Comparison of ENCODE assay signal across 26 cellular contexts in genomic region chr3:72351536-72351935, GRCh38.
DNase-seq lines count a peak whose midpoint lies in the region; ATAC-seq, FAIRE-seq and TF ChIP-seq lines count a peak whose summit lies in the region.
"Had no signal": no experiment of that assay in that cellular context is flagged by ENCODE, and none has a peak within 500 bp of the region (broad histone marks: within the 10 kb centered on the region; RNA-seq: fewer than 3 reads in every experiment).

No MANE protein-coding gene starts in this region.

- H3K27me3 ChIP-seq in H1 (replicated peaks in 1 of 4; ENCODE audit: control insufficient read depth in 3 of 4, extremely low read depth in 1 of 4, insufficient read depth in 3 of 4, low read length in 3 of 4) (no peaks in the 10 kb centered on the region), colonic mucosa (no peaks in the 10 kb centered on the region), neuronal stem cell (ENCODE audit: control insufficient read depth in 3 of 3, insufficient read depth in 3 of 3, low read depth in 1 of 3, low read length in 3 of 3) (peaks cover 0 to 46% (median 0%) of the 10 kb centered on the region in 3 experiments)
- H3K27me3 ChIP-seq: BLaER1 had no signal

- no peak for ATAC-seq in left lobe of liver
- ATAC-seq: A549, GM12878 had no signal

- H3K79me1 ChIP-seq in H1 (ENCODE audit: low read depth, low read length) (no peaks in the 10 kb centered on the region), neuronal stem cell (ENCODE audit: low read depth, low read length) (no peaks in the 10 kb centered on the region)

- no peak overlapping the region for H3K27ac ChIP-seq in HEK293 (ENCODE audit: extremely low read depth, low read depth, low read length)
- H3K27ac ChIP-seq in H1 (ENCODE audit: low read depth, low read length), result no peak overlapping the region
- H3K27ac ChIP-seq in colonic mucosa, result no peak overlapping the region
- H3K27ac ChIP-seq in neuronal stem cell (replicated peaks; ENCODE audit: low read length), result no peak overlapping the region
- H3K27ac ChIP-seq: 22Rv1, A549, BLaER1 had no signal

- H3K79me2 ChIP-seq in H1 (ENCODE audit: control insufficient read depth in 1 of 2, insufficient read depth in 2 of 2, low read length in 2 of 2), result no peaks in the 10 kb centered on the region

- CTCF ChIA-PET in HEK293 (lab: Yijun Ruan, JAX) (no interaction called here), H1 (lab: Charles Lee; ENCODE audit: partially characterized antibody) (interaction anchor here (0.9 kb wide), 1 partner anchor 52 kb away, joined by 4 read pairs; no protein-coding TSS in a partner anchor)

- H2BK120ac ChIP-seq in H1 (replicated peaks; ENCODE audit: low read depth, low read length) (no peak overlapping the region), neuronal stem cell (ENCODE audit: low read depth, low read length) (no peak overlapping the region)

- H2BK20ac ChIP-seq in H1 (ENCODE audit: low read length), result no peak overlapping the region

- no peak overlapping the region for H3K56ac ChIP-seq in H1 (replicated peaks; ENCODE audit: insufficient read length, low read depth, low read length)

- H3K9me3 ChIP-seq in HEK293 (ENCODE audit: control insufficient read depth, insufficient read depth, low read depth, low read length), result no peaks in the 10 kb centered on the region
- H3K9me3 ChIP-seq in H1 (ENCODE audit: insufficient read depth in 2 of 2, low read depth in 1 of 2, low read length in 1 of 2), result 0 out of 4 replicates have a peak, but pooled peaks cover 0 to 3% of the 10 kb centered on the region in 2 experiments
- no peaks in the 10 kb centered on the region for H3K9me3 ChIP-seq in colonic mucosa
- no peaks in the 10 kb centered on the region for H3K9me3 ChIP-seq in neuronal stem cell (replicated peaks in 1 of 2; ENCODE audit: control insufficient read depth in 2 of 2, insufficient read depth in 1 of 2, low read depth in 1 of 2, low read length in 2 of 2)
- H3K9me3 ChIP-seq: A549, BLaER1 had no signal

- H3K18ac ChIP-seq in H1 (ENCODE audit: extremely low read depth, low read length) (no peak overlapping the region), neuronal stem cell (ENCODE audit: low read length) (no peak overlapping the region)

- H3K4me2 ChIP-seq in H1 (ENCODE audit: insufficient read depth in 1 of 2, low read depth in 2 of 2, low read length in 2 of 2) (no peak overlapping the region), neuronal stem cell (ENCODE audit: insufficient read depth, low read length, poor library complexity, severe bottlenecking) (no peak overlapping the region)
- H3K4me2 ChIP-seq: A549, BLaER1 had no signal

- no peak overlapping the region for H4K5ac ChIP-seq in H1 (ENCODE audit: insufficient read length, low read depth, low read length)

- no peak overlapping the region for H2AK5ac ChIP-seq in H1 (ENCODE audit: low read depth, low read length)
- H2AK5ac ChIP-seq in neuronal stem cell (ENCODE audit: low read depth, low read length), result no peak overlapping the region

- H3K14ac ChIP-seq in H1 (ENCODE audit: insufficient read length) (no peak overlapping the region), neuronal stem cell (ENCODE audit: low read length) (no peak overlapping the region)

- TF ChIP-seq EP300 in H1 (IDR thresholded peaks at IDR 0.05; ENCODE audit: borderline replicate concordance in 1 of 2, low read depth in 2 of 2, low read length in 2 of 2), result no peak

- DNase-seq in activated CD8-positive, alpha-beta memory T cell treated with anti-CD3 and anti-CD28 coated beads for 24 hours, result peak; percentile 38
- DNase-seq in activated CD8-positive, alpha-beta memory T cell treated with anti-CD3 and anti-CD28 coated beads, Interleukin-2, amount 50 U/mL, for 4 hours, result no peak
- DNase-seq in H1 (ENCODE audit: low read depth in 1 of 2, low spot score in 2 of 2), result no peak
- peak; percentile 10 for DNase-seq in left lobe of liver (ENCODE audit: low spot score)
- no peak for DNase-seq in colonic mucosa
- no peak for DNase-seq in neuronal stem cell (ENCODE audit: low spot score)
- DNase-seq: AML-193; C1 segment of cervical spinal cord; CD4-positive, alpha-beta memory T cell; CD4-positive, CD25-positive, alpha-beta regulatory T cell; CD8-positive, alpha-beta memory T cell; COR-L47; DMS 273 treated with DMSO at 0.1 percent for 48 hours; DMS153; DMS53; DMS79; DND-41; EL; GDM1 had no signal

- H4K91ac ChIP-seq in H1 (replicated peaks; ENCODE audit: insufficient read length, low read length), result no peak overlapping the region
- H4K91ac ChIP-seq in neuronal stem cell (ENCODE audit: low read depth, low read length, poor library complexity), result no peak overlapping the region

- H2AFZ ChIP-seq in H1 (ENCODE audit: low read length) (no peak overlapping the region), neuronal stem cell (ENCODE audit: low read length) (no peak overlapping the region)

- no peaks in the 10 kb centered on the region for H3K23me2 ChIP-seq in H1 (ENCODE audit: low read depth, low read length)

- H3K4me1 ChIP-seq in HEK293 (ENCODE audit: control insufficient read depth, insufficient read depth, low read length) (no peaks in the 10 kb centered on the region), H1 (replicated peaks in 1 of 4; ENCODE audit: control insufficient read depth in 3 of 4, insufficient read depth in 4 of 4, low read length in 3 of 4) (peaks cover 0 to 2% (median 0%) of the 10 kb centered on the region in 4 experiments; a peak in 1 of 7 replicates), colonic mucosa (peaks cover 3% of the 10 kb centered on the region), neuronal stem cell (ENCODE audit: control insufficient read depth in 2 of 2, insufficient read depth in 1 of 2, low read depth in 1 of 2, low read length in 2 of 2) (peaks cover 0 to 3% of the 10 kb centered on the region in 2 donors)
- H3K4me1 ChIP-seq: A549 had no signal

- H3K23ac ChIP-seq in H1 (ENCODE audit: insufficient read length) (no peak overlapping the region), neuronal stem cell (ENCODE audit: low read depth, low read length, poor library complexity) (no peak overlapping the region)

- no peak overlapping the region for H3K9ac ChIP-seq in H1 (replicated peaks in 1 of 4; ENCODE audit: extremely low read depth in 1 of 4, low read depth in 3 of 4, low read length in 3 of 4)
- H3K9ac ChIP-seq in colonic mucosa (ENCODE audit: low read depth in 2 of 2, low read length in 2 of 2), result no peak overlapping the region
- H3K9ac ChIP-seq in neuronal stem cell (ENCODE audit: low read depth, low read length, poor library complexity), result no peak overlapping the region
- H3K9ac ChIP-seq: BLaER1 had no signal

- POLR2A ChIA-PET in HEK293 (lab: Yijun Ruan, JAX), result no interaction called here
- POLR2A ChIA-PET in H1 (lab: Charles Lee; ENCODE audit: partially characterized antibody), result no interaction called here

- no peak for TF ChIP-seq POLR2A in H1 (IDR thresholded peaks at IDR 0.05; ENCODE audit: control extremely low read depth in 1 of 2, low read depth in 2 of 2, low read length in 2 of 2)

- H2BK5ac ChIP-seq in H1 (ENCODE audit: low read depth, low read length) (no peak overlapping the region), neuronal stem cell (ENCODE audit: low read length) (no peak overlapping the region)

- H3K4ac ChIP-seq in H1 (replicated peaks; ENCODE audit: insufficient read length, low read depth, low read length), result no peak overlapping the region
- no peak overlapping the region for H3K4ac ChIP-seq in neuronal stem cell (ENCODE audit: low read length)

- H3K4me3 ChIP-seq in HEK293 (ENCODE audit: low read depth, low read length), result no peak overlapping the region
- H3K4me3 ChIP-seq in H1 (ENCODE audit: extremely low read depth in 1 of 4, insufficient read depth in 2 of 4, low read depth in 3 of 4, low read length in 4 of 4), result no peak overlapping the region
- H3K4me3 ChIP-seq in colonic mucosa, result no peak overlapping the region
- H3K4me3 ChIP-seq in neuronal stem cell (ENCODE audit: low read length in 2 of 2), result no peak overlapping the region
- H3K4me3 ChIP-seq: A549, BLaER1, GM12878 had no signal

- H2BK15ac ChIP-seq in H1 (ENCODE audit: low read length), result no peak overlapping the region
- no peak overlapping the region for H2BK15ac ChIP-seq in neuronal stem cell (ENCODE audit: low read length)

- H2BK12ac ChIP-seq in H1 (ENCODE audit: low read depth, low read length) (no peak overlapping the region), neuronal stem cell (ENCODE audit: low read length) (no peak overlapping the region)

- no peak for FAIRE-seq in H1 (lab: Jason Lieb, UNC)
- FAIRE-seq: A549, GM12878, GM12892, GM18507 had no signal

- TF ChIP-seq RAD21 in H1 (IDR thresholded peaks at IDR 0.05 in 1 of 2, conservative IDR thresholded peaks at IDR 0.05 in 1 of 2; ENCODE audit: low read depth in 2 of 2, low read length in 2 of 2), result no peak

- H4K20me1 ChIP-seq in H1 (replicated peaks in 1 of 2; ENCODE audit: control insufficient read depth in 1 of 2, insufficient read depth in 2 of 2, low read length in 2 of 2), result no peaks in the 10 kb centered on the region
- H4K20me1 ChIP-seq: BLaER1 had no signal

- H3K36me3 ChIP-seq in HEK293 (ENCODE audit: control insufficient read depth in 2 of 2, insufficient read depth in 1 of 2, low read length in 2 of 2), result no peaks in the 10 kb centered on the region
- H3K36me3 ChIP-seq in H1 (ENCODE audit: control insufficient read depth in 2 of 4, insufficient read depth in 4 of 4, low read length in 3 of 4), result no peaks in the 10 kb centered on the region
- H3K36me3 ChIP-seq in colonic mucosa, result no peaks in the 10 kb centered on the region
- H3K36me3 ChIP-seq in neuronal stem cell (replicated peaks in 1 of 2; ENCODE audit: control insufficient read depth in 2 of 2, insufficient read depth in 2 of 2, low read length in 2 of 2), result no peaks in the 10 kb centered on the region
- H3K36me3 ChIP-seq: BLaER1 had no signal

- TF ChIP-seq CTCF in HEK293 (tag by site-specific recombination; IDR thresholded peaks at IDR 0.05) (no peak), H1 (IDR thresholded peaks at IDR 0.05; ENCODE audit: control extremely low read depth in 1 of 3, insufficient read depth in 1 of 3, low read depth in 1 of 3, low read length in 3 of 3) (no peak), colonic mucosa (IDR thresholded peaks at IDR 0.05) (no peak)

- intact Hi-C loops in colonic mucosa (cut with DNase I), result no loop called here

- WGBS in H1 (ENCODE audit: extremely low coverage in 1 of 2, insufficient coverage in 1 of 2, insufficient read length in 1 of 2, insufficient replicate concordance in 2 of 2, low coverage in 1 of 2, low lambda C conversion rate in 2 of 2, missing lambda C conversion rate in 1 of 2), 2 experiments, result 95% methylated on average over 9 of the region's 9 CpGs; no CpG with 5 or more reads in 1 of the 2 experiments
- WGBS in neuronal stem cell (ENCODE audit: extremely low coverage in 2 of 2, insufficient read length in 2 of 2, insufficient replicate concordance in 1 of 2), 2 donors, result no CpG with 5 or more reads among the region's 9 CpGs

- H4K8ac ChIP-seq in H1 (ENCODE audit: extremely low read depth, insufficient read depth, low read length) (no peak overlapping the region), neuronal stem cell (ENCODE audit: low read depth, low read length) (no peak overlapping the region)

TF ChIP-seq in H1, 55 proteins besides CTCF, POLR2A, EP300 and RAD21:
- peak; percentile 44; the same call in 1 of the 2 replicates for TF ChIP-seq KDM1A (IDR thresholded peaks at IDR 0.05; ENCODE audit: borderline replicate concordance, low read length)
- no peak for TF ChIP-seq POU5F1 (IDR thresholded peaks at IDR 0.05; ENCODE audit: low read depth, low read length)

Comparison
In these comparisons a context has a peak if more than half of its experiments do, and no peak if none do; other contexts are left out.
1. DNase-seq: peak in activated CD8-positive, alpha-beta memory T cell treated with anti-CD3 and anti-CD28 coated beads for 24 hours (single experiment) and left lobe of liver (single experiment); none in activated CD8-positive, alpha-beta memory T cell treated with anti-CD3 and anti-CD28 coated beads, Interleukin-2, amount 50 U/mL, for 4 hours (single experiment), H1 (0 of 2), colonic mucosa (single experiment) and neuronal stem cell (single experiment).